19 cellular contexts compared by ENCODE assay signal in genomic region chr7:87543623-87544022, GRCh38. TPM values are rescaled to one million over a fixed set of nuclear protein-coding genes. Genes with fewer than 3 reads are reported as not detected.
DNase-seq lines count a peak whose midpoint lies in the region; ATAC-seq and TF ChIP-seq lines count a peak whose summit lies in the region.
"Had no signal": no experiment of that assay in that cellular context is flagged by ENCODE, and none has a peak within 500 bp of the region (broad histone marks: within the 10 kb centered on the region; RNA-seq: fewer than 3 reads in every experiment).

No MANE protein-coding gene starts in this region.

- no peaks in the 10 kb centered on the region for H3K4me1 Mint-ChIP-seq in activated CD4-positive, alpha-beta T cell treated with anti-CD3 and anti-CD28 coated beads, Interleukin-2, amount 10 ng/mL, durations not matched to agents 24 days and 14 days
- H3K4me1 Mint-ChIP-seq in GM23338, result no peaks in the 10 kb centered on the region
- no peaks in the 10 kb centered on the region for H3K4me1 Mint-ChIP-seq in stimulated activated naive B cell treated with anti-CD40 and anti-IgM and Interleukin-4, amounts not matched to agents 10 μg/mL and 1 μg/mL and 100 μg/mL, for 72 hours
- H3K4me1 Mint-ChIP-seq in CD4-positive, alpha-beta memory T cell, result no peaks in the 10 kb centered on the region
- H3K4me1 Mint-ChIP-seq: CD4-positive, CD25-positive, alpha-beta regulatory T cell; naive thymus-derived CD8-positive, alpha-beta T cell; T-helper 17 cell had no signal

- POLR2A ChIA-PET in CD4-positive, alpha-beta memory T cell (lab: Charles Lee; ENCODE audit: partially characterized antibody), result no interaction called here
- POLR2A ChIA-PET in HEK293T (lab: Yijun Ruan, JAX), result no interaction called here

- H3K27me3 ChIP-seq in GM23338 (ENCODE audit: insufficient read depth), result no peaks in the 10 kb centered on the region
- no peaks in the 10 kb centered on the region for H3K27me3 ChIP-seq in CD4-positive, alpha-beta memory T cell (ENCODE audit: insufficient read depth, low read length)

- no peak overlapping the region for H3K4me2 ChIP-seq in GM23338

- no peak overlapping the region for H3K27ac Mint-ChIP-seq in activated CD4-positive, alpha-beta T cell treated with anti-CD3 and anti-CD28 coated beads, Interleukin-2, amount 10 ng/mL, durations not matched to agents 24 days and 14 days
- no peak overlapping the region for H3K27ac Mint-ChIP-seq in GM23338
- no peak overlapping the region for H3K27ac Mint-ChIP-seq in stimulated activated naive B cell treated with anti-CD40 and anti-IgM and Interleukin-4, amounts not matched to agents 10 μg/mL and 1 μg/mL and 100 μg/mL, for 72 hours
- H3K27ac Mint-ChIP-seq in CD4-positive, alpha-beta memory T cell, result no peak overlapping the region
- H3K27ac Mint-ChIP-seq: CD4-positive, CD25-positive, alpha-beta regulatory T cell; naive thymus-derived CD8-positive, alpha-beta T cell; T-helper 17 cell had no signal

- H3K27ac ChIP-seq in GM23338 (ENCODE audit: low read depth), result no peak overlapping the region
- no peak overlapping the region for H3K27ac ChIP-seq in CD4-positive, alpha-beta memory T cell (ENCODE audit: low read depth, low read length)
- H3K27ac ChIP-seq: lower lobe of right lung, RWPE1 had no signal

- ATAC-seq in GM23338, result no peak
- ATAC-seq in HG03520 (IDR thresholded peaks at IDR 0.05; ENCODE audit: unreplicated experiment), result peak; percentile 54
- peak; percentile 64 to 66 for ATAC-seq in stimulated activated naive B cell treated with anti-CD40 and anti-IgM and Interleukin-4, amounts not matched to agents 10 μg/mL and 1 μg/mL and 100 μg/mL, for 72 hours (replicated peaks)
- ATAC-seq: lower lobe of right lung; naive thymus-derived CD8-positive, alpha-beta T cell; T-helper 17 cell had no signal

- no peak for TF ChIP-seq CTCF in GM23338 (conservative IDR thresholded peaks at IDR 0.05; ENCODE audit: low read depth in 2 of 2)

- H3K79me2 ChIP-seq in GM23338 (replicated peaks; ENCODE audit: insufficient read depth), result no peaks in the 10 kb centered on the region

- no peak overlapping the region for H3K4me3 Mint-ChIP-seq in activated CD4-positive, alpha-beta T cell treated with anti-CD3 and anti-CD28 coated beads, Interleukin-2, amount 10 ng/mL, durations not matched to agents 24 days and 14 days
- H3K4me3 Mint-ChIP-seq in GM23338, result no peak overlapping the region
- no peak overlapping the region for H3K4me3 Mint-ChIP-seq in stimulated activated naive B cell treated with anti-CD40 and anti-IgM and Interleukin-4, amounts not matched to agents 10 μg/mL and 1 μg/mL and 100 μg/mL, for 72 hours
- H3K4me3 Mint-ChIP-seq in CD4-positive, alpha-beta memory T cell, result no peak overlapping the region
- H3K4me3 Mint-ChIP-seq: CD4-positive, CD25-positive, alpha-beta regulatory T cell; naive thymus-derived CD8-positive, alpha-beta T cell; T-helper 17 cell had no signal

- H3K27me3 Mint-ChIP-seq in activated CD4-positive, alpha-beta T cell treated with anti-CD3 and anti-CD28 coated beads, Interleukin-2, amount 10 ng/mL, durations not matched to agents 24 days and 14 days, result no peaks in the 10 kb centered on the region
- H3K27me3 Mint-ChIP-seq in GM23338 (ENCODE audit: insufficient read depth, low read depth, poor library complexity), result no peaks in the 10 kb centered on the region
- H3K27me3 Mint-ChIP-seq in stimulated activated naive B cell treated with anti-CD40 and anti-IgM and Interleukin-4, amounts not matched to agents 10 μg/mL and 1 μg/mL and 100 μg/mL, for 72 hours, result no peaks in the 10 kb centered on the region
- peaks cover 1 to 3% of the 10 kb centered on the region in 2 donors for H3K27me3 Mint-ChIP-seq in CD4-positive, alpha-beta memory T cell
- H3K27me3 Mint-ChIP-seq: CD4-positive, CD25-positive, alpha-beta regulatory T cell; naive thymus-derived CD8-positive, alpha-beta T cell; T-helper 17 cell had no signal

- no peak overlapping the region for H3K4me3 ChIP-seq in GM23338
- H3K4me3 ChIP-seq in CD4-positive, alpha-beta memory T cell (ENCODE audit: low read length in 2 of 2), result no peak overlapping the region
- H3K4me3 ChIP-seq: lower lobe of right lung had no signal

- no peaks in the 10 kb centered on the region for H3K4me1 ChIP-seq in GM23338 (ENCODE audit: insufficient read depth)
- no peaks in the 10 kb centered on the region for H3K4me1 ChIP-seq in CD4-positive, alpha-beta memory T cell (ENCODE audit: insufficient read depth, low read length)
- H3K4me1 ChIP-seq: lower lobe of right lung had no signal

- peak; percentile 11 for DNase-seq in activated CD4-positive, alpha-beta T cell treated with anti-CD3 and anti-CD28 coated beads, Interleukin-2, amount 10 ng/mL, durations not matched to agents 24 days and 14 days
- DNase-seq in activated CD4-positive, alpha-beta T cell treated with anti-CD3 and anti-CD28 coated beads for 4 hours, result no peak
- DNase-seq in GM23338 (ENCODE audit: low spot score) (no peak), HEK293T (ENCODE audit: extremely low spot score) (no peak), CD1c-positive myeloid dendritic cell (ENCODE audit: extremely low spot score) (no peak)
- no peak for DNase-seq in stimulated activated naive B cell treated with anti-CD40 and anti-IgM and Interleukin-4, amounts not matched to agents 10 μg/mL and 1 μg/mL and 100 μg/mL, for 72 hours
- no peak for DNase-seq in CD4-positive, alpha-beta memory T cell
- DNase-seq: 8988T; activated T-cell treated with anti-CD3 and anti-CD28 coated beads, Interleukin-2, amount 50 U/mL, for 1 hour; CD4-positive, CD25-positive, alpha-beta regulatory T cell; foreskin melanocyte; lower lobe of right lung; MV-4-11; naive thymus-derived CD8-positive, alpha-beta T cell; NCI-H2081 treated with DMSO at 0.1 percent for 48 hours; NCI-H774; T-helper 17 cell had no signal

- H3K9me3 ChIP-seq in CD4-positive, alpha-beta memory T cell (ENCODE audit: control insufficient read depth in 1 of 2, low read length in 2 of 2), result no peaks in the 10 kb centered on the region
- H3K9me3 ChIP-seq: lower lobe of right lung had no signal

- CTCF ChIA-PET in CD4-positive, alpha-beta memory T cell (lab: Charles Lee; ENCODE audit: partially characterized antibody), result no interaction called here
- CTCF ChIA-PET in HEK293T (lab: Yijun Ruan, JAX), result no interaction called here

- peak overlapping the region; percentile 38; the same call in 1 of the 2 replicates for H2AFZ ChIP-seq in GM23338

- H3K36me3 Mint-ChIP-seq in activated CD4-positive, alpha-beta T cell treated with anti-CD3 and anti-CD28 coated beads, Interleukin-2, amount 10 ng/mL, durations not matched to agents 24 days and 14 days (ENCODE audit: low read depth), result no peaks in the 10 kb centered on the region
- H3K36me3 Mint-ChIP-seq in GM23338 (ENCODE audit: low read depth), result no peaks in the 10 kb centered on the region
- peaks cover 9 to 20% of the 10 kb centered on the region in 2 donors for H3K36me3 Mint-ChIP-seq in stimulated activated naive B cell treated with anti-CD40 and anti-IgM and Interleukin-4, amounts not matched to agents 10 μg/mL and 1 μg/mL and 100 μg/mL, for 72 hours
- peaks cover 4 to 11% of the 10 kb centered on the region in 2 donors for H3K36me3 Mint-ChIP-seq in CD4-positive, alpha-beta memory T cell
- H3K36me3 Mint-ChIP-seq: CD4-positive, CD25-positive, alpha-beta regulatory T cell had no signal

- no peaks in the 10 kb centered on the region for H3K9me2 ChIP-seq in GM23338 (ENCODE audit: insufficient read depth)

- no peaks in the 10 kb centered on the region for H3K36me3 ChIP-seq in GM23338 (ENCODE audit: insufficient read depth)
- H3K36me3 ChIP-seq in CD4-positive, alpha-beta memory T cell (ENCODE audit: insufficient read depth, low read length), result no peaks in the 10 kb centered on the region
- H3K36me3 ChIP-seq: lower lobe of right lung had no signal

- no peaks in the 10 kb centered on the region for H4K20me1 ChIP-seq in GM23338 (replicated peaks; ENCODE audit: insufficient read depth)

- H3F3A ChIP-seq in GM23338 (replicated peaks; ENCODE audit: low read depth), result no peaks in the 10 kb centered on the region

- intact Hi-C loops in activated CD4-positive, alpha-beta T cell treated with anti-CD3 and anti-CD28 coated beads, Interleukin-2, amount 10 ng/mL, durations not matched to agents 24 days and 14 days (cut with micrococcal nuclease), result no loop called here
- intact Hi-C loops in CD4-positive, alpha-beta memory T cell (cut with micrococcal nuclease), result no loop called here

- no peaks in the 10 kb centered on the region for H3K9me3 Mint-ChIP-seq in activated CD4-positive, alpha-beta T cell treated with anti-CD3 and anti-CD28 coated beads, Interleukin-2, amount 10 ng/mL, durations not matched to agents 24 days and 14 days
- no peaks in the 10 kb centered on the region for H3K9me3 Mint-ChIP-seq in GM23338
- H3K9me3 Mint-ChIP-seq in stimulated activated naive B cell treated with anti-CD40 and anti-IgM and Interleukin-4, amounts not matched to agents 10 μg/mL and 1 μg/mL and 100 μg/mL, for 72 hours, result no peaks in the 10 kb centered on the region
- no peaks in the 10 kb centered on the region for H3K9me3 Mint-ChIP-seq in CD4-positive, alpha-beta memory T cell
- H3K9me3 Mint-ChIP-seq: CD4-positive, CD25-positive, alpha-beta regulatory T cell; naive thymus-derived CD8-positive, alpha-beta T cell had no signal

TF ChIP-seq in GM23338, 12 proteins besides CTCF, POLR2A, EP300 and RAD21 (continues in another document):
- TF ChIP-seq EZH2 (IDR thresholded peaks at IDR 0.05; ENCODE audit: low read depth, unreplicated experiment), result no peak

TF ChIP-seq in HEK293T, 16 proteins besides CTCF, POLR2A, EP300 and RAD21:
- no peak for TF ChIP-seq FOXK2 (IDR thresholded peaks at IDR 0.05)
- no peak for TF ChIP-seq L3MBTL2 (conservative IDR thresholded peaks at IDR 0.05)

RNA-seq across cellular contexts. Expression of gene ABCB1, which starts 57.1 kb away (rescaled TPM):
- total RNA-seq in activated CD4-positive, alpha-beta T cell treated with anti-CD3 and anti-CD28 coated beads, Interleukin-2, amount 10 ng/mL, durations not matched to agents 24 days and 14 days, result 1.4 and 2.2 TPM in 2 replicates
- total RNA-seq in GM23338 (2014; rRNA removed; shearing (Covaris generic)), result 0.80 and 1.2 TPM in 2 replicates
- polyA plus RNA-seq in GM23338 (2016; fragmentation: Nextera tagmentation; extraction: Ambion mirVana), result 0.42 and 0.53 TPM in 2 replicates
- total RNA-seq in CD4-positive, alpha-beta memory T cell, result 10 to 100 TPM; 24.8 to 27.1 TPM
- 10 to 100 TPM; 15.4 to 22.0 TPM for polyA plus RNA-seq in CD4-positive, alpha-beta memory T cell
